ENCODE assay signal across 8 cellular contexts in the genomic region with DNA sequence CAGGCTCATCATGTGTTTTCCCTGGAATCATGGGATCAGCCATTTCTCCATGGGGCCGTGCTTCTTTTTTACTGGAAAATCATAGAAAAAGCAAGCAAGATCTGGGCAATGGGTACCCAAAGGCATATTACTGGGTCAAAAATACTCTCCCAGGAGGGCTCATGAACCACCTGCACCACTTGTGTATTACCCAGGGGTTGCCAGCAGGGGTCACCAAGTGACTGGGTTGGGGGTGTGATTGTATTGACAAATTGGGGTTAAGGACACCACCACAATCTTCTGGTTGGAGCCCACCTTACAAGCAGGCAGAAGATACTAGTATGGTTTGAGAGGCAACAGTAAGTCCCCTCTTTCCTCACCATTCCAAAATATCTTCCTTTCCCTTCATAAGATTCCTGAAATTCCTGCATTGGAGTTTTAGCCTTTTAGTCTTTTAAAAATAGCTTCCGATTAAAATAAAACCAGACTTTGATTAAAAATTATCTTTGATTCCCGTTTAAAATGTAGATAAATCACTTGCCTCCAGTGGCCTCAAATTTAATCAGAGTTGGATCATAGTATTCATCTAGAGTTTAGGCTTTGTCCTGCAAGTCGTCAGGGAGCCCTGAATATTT.
DNase-seq lines count a peak whose midpoint lies in the region; ATAC-seq and TF ChIP-seq lines count a peak whose summit lies in the region.

No MANE protein-coding gene starts in this region.

- H3K4me3 ChIP-seq in choroid plexus epithelial cell (ENCODE audit: low read depth, low read length) (no peak overlapping the region), mucosa of descending colon (no peak overlapping the region), upper lobe of right lung (no peak overlapping the region)

- H3K36me3 ChIP-seq in mucosa of descending colon (ENCODE audit: low read depth) (no peaks in the 10 kb centered on the region), upper lobe of right lung (no peaks in the 10 kb centered on the region)

- intact Hi-C loops in CD4-positive, alpha-beta T cell (cut with DNase I, micrococcal nuclease): loop anchor here in 1 of 2 experiments (5.0 to 10.0 kb wide), 2 partner anchors 1318 to 1515 kb away; no protein-coding TSS in a partner anchor
- intact Hi-C loops in mucosa of descending colon (cut with DNase I, micrococcal nuclease): no loop called here
- intact Hi-C loops in upper lobe of right lung (cut with DNase I): no loop called here

- no peak overlapping the region for H3K4me3 Mint-ChIP-seq in CD4-positive, alpha-beta T cell

- ATAC-seq in CD4-positive, alpha-beta T cell (ENCODE audit: poor library complexity): no peak
- ATAC-seq in GM19025 (IDR thresholded peaks at IDR 0.05; ENCODE audit: low read depth, unreplicated experiment) (peak; percentile 52), HG03460 (IDR thresholded peaks at IDR 0.05; ENCODE audit: unreplicated experiment) (peak; percentile 71), mucosa of descending colon (peak; percentile 67), upper lobe of right lung (peak; percentile 50)

- no peaks in the 10 kb centered on the region for H3K36me3 Mint-ChIP-seq in CD4-positive, alpha-beta T cell (ENCODE audit: low read depth)

- H3K27ac Mint-ChIP-seq in CD4-positive, alpha-beta T cell: no peak overlapping the region

- H3K9me3 Mint-ChIP-seq in CD4-positive, alpha-beta T cell: no peaks in the 10 kb centered on the region

- H3K27me3 Mint-ChIP-seq in CD4-positive, alpha-beta T cell: peaks cover 22% of the 10 kb centered on the region

- no peak overlapping the region for H3K27ac ChIP-seq in CD4-positive, alpha-beta T cell (ENCODE audit: low read depth, low read length)
- no peak overlapping the region for H3K27ac ChIP-seq in upper lobe of right lung

- DNase-seq in CD4-positive, alpha-beta T cell: peak in 7 of 10 experiments; percentile 2 to 38 (median 16)
- DNase-seq in UCSD-AML1 (lab: John Stamatoyannopoulos, UW; ENCODE audit: unreplicated experiment) (peak; percentile 22), choroid plexus epithelial cell (ENCODE audit: low read depth) (no peak), mucosa of descending colon (peak in 2 of 3 donors; percentile 59 to 75), upper lobe of right lung (peak; percentile 60), 8988T (no peak)

- CTCF ChIA-PET in CD4-positive, alpha-beta T cell (lab: Charles Lee): no interaction called here

- no peaks in the 10 kb centered on the region for H3K27me3 ChIP-seq in CD4-positive, alpha-beta T cell (ENCODE audit: control insufficient read depth, insufficient read depth, low read length)
- H3K27me3 ChIP-seq in upper lobe of right lung: no peaks in the 10 kb centered on the region

- POLR2A ChIA-PET in CD4-positive, alpha-beta T cell (lab: Charles Lee): no interaction called here

- no peaks in the 10 kb centered on the region for H3K4me1 Mint-ChIP-seq in CD4-positive, alpha-beta T cell (ENCODE audit: low read depth)

- H3K4me1 ChIP-seq in mucosa of descending colon (ENCODE audit: low read depth): no peaks in the 10 kb centered on the region
- H3K4me1 ChIP-seq in upper lobe of right lung: no peaks in the 10 kb centered on the region

- TF ChIP-seq CTCF in CD4-positive, alpha-beta T cell (IDR thresholded peaks at IDR 0.05): peak; percentile 24
- peak; percentile 33 for TF ChIP-seq CTCF in choroid plexus epithelial cell (conservative IDR thresholded peaks at IDR 0.05; ENCODE audit: low read depth, low read length)
- peak; percentile 65 for TF ChIP-seq CTCF in mucosa of descending colon (IDR thresholded peaks at IDR 0.05)
- peak; percentile 53 for TF ChIP-seq CTCF in upper lobe of right lung (IDR thresholded peaks at IDR 0.05)

- H3K9me3 ChIP-seq in CD4-positive, alpha-beta T cell (ENCODE audit: control insufficient read depth, low read length): no peaks in the 10 kb centered on the region
- H3K9me3 ChIP-seq in mucosa of descending colon: no peaks in the 10 kb centered on the region
- no peaks in the 10 kb centered on the region for H3K9me3 ChIP-seq in upper lobe of right lung

Comparison
In these comparisons a context has a peak if more than half of its experiments do, and no peak if none do; other contexts are left out.
1. DNase-seq: peak in CD4-positive, alpha-beta T cell (7 of 10), UCSD-AML1 (single experiment), mucosa of descending colon (2 of 3) and upper lobe of right lung (single experiment); none in choroid plexus epithelial cell (single experiment) and 8988T (single experiment).
2. Peak in every context shown above with its lines, with median percentiles within 50 percentile points of each other: CTCF ChIP-seq.